In the genomic region with DNA sequence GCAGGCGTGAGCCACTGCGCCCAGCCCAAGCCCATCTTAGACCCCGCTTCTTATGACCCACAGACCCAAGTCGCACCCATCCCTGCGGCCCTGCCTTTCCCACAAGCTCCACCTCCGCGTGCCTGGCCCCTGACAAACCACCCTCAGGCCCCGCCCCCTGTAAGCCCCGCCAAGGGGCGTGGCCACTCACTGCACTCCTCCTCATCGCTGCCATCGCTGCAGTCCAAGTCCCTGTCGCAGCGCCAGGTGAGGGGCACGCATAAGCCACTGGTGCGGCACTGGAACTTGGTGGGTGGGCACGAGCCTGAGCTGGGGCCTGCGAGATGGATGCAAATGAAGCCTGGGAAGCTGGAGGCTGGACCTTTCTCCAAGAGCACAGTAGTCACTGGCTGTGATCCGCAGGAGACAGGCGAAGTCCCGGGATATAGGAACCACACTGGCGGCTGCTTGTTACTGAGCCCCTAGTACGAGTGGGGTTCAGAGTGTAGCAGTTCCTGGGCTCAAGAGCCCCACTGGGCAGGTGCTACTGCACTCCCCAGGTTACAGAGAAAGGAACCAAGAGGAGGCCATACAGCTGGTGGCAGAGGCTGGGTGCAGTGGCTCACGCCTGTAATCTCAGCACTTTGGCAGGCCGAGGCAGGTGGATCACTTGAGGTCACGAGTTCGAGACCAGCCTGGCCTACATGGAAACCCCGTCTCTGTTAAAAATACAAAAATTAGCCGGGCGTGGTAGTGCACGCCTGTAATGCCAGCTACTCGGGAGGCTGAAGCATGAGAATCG, we compare ENCODE assay signal across 10 cellular contexts. TPM values are rescaled to one million over a fixed set of nuclear protein-coding genes. Genes with fewer than 3 reads are reported as not detected.
DNase-seq lines count a peak whose midpoint lies in the region; ATAC-seq and TF ChIP-seq lines count a peak whose summit lies in the region.
"Had no signal": no experiment of that assay in that cellular context is flagged by ENCODE, and none has a peak within 500 bp of the region (broad histone marks: within the 10 kb centered on the region; RNA-seq: fewer than 3 reads in every experiment).

No MANE protein-coding gene starts in this region.

- in situ Hi-C loops in Caki2 (cut with HindIII; ENCODE audit: low pct_unique_long_range_greater_than_20kb, low sequenced_read_pairs), result no loop called here

- H3K9ac ChIP-seq in Loucy (ENCODE audit: low read depth, low read length, poor library complexity, severe bottlenecking) (peak overlapping the region; percentile 13), neural progenitor cell (no peak overlapping the region)

- no peaks in the 10 kb centered on the region for H3K9me3 Mint-ChIP-seq in neural progenitor cell

- H3K36me3 ChIP-seq in Loucy (ENCODE audit: insufficient read depth, low read length) (peaks cover 11% of the 10 kb centered on the region; the same call in 1 of the 2 replicates), adrenal gland (replicated peaks in 1 of 2) (no peaks in the 10 kb centered on the region), neural progenitor cell (no peaks in the 10 kb centered on the region)

- 79 to 83% (median 83%) methylated on average over 23 to 33 of the region's 33 CpGs for WGBS in adrenal gland, 4 donors

- H3K4me1 ChIP-seq in Loucy (ENCODE audit: insufficient read depth, low read length, poor library complexity, severe bottlenecking), result peaks cover 20% of the 10 kb centered on the region
- peaks cover 15 to 22% of the 10 kb centered on the region in 2 donors for H3K4me1 ChIP-seq in adrenal gland (replicated peaks in 1 of 2)
- peaks cover 13% of the 10 kb centered on the region for H3K4me1 ChIP-seq in neural progenitor cell

- H3K36me3 Mint-ChIP-seq in neural progenitor cell, result no peaks in the 10 kb centered on the region

- H3K4me3 Mint-ChIP-seq in neural progenitor cell, result peak overlapping the region; percentile 33

- no peak overlapping the region for H3K27ac ChIP-seq in adrenal gland
- no peak overlapping the region for H3K27ac ChIP-seq in neural progenitor cell

- H3K9me2 ChIP-seq in Loucy (replicated peaks; ENCODE audit: low read depth, low read length), result no peaks in the 10 kb centered on the region

- TF ChIP-seq POLR2A in adrenal gland (IDR thresholded peaks at IDR 0.05), result no peak

- peaks cover 12% of the 10 kb centered on the region for H3K27me3 Mint-ChIP-seq in neural progenitor cell (ENCODE audit: insufficient read depth, low read depth)

- H3F3A ChIP-seq in Loucy (ENCODE audit: low read depth), result no peaks in the 10 kb centered on the region
- peaks cover 21% of the 10 kb centered on the region for H3F3A ChIP-seq in neural progenitor cell (ENCODE audit: low read depth)

- no peak for TF ChIP-seq CTCF in Loucy (conservative IDR thresholded peaks at IDR 0.05; ENCODE audit: low read length)
- TF ChIP-seq CTCF in adrenal gland (IDR thresholded peaks at IDR 0.05), result no peak
- TF ChIP-seq CTCF in neural progenitor cell (IDR thresholded peaks at IDR 0.05), result no peak

- no peak overlapping the region for H3K4me3 ChIP-seq in Loucy (ENCODE audit: low read length, poor library complexity, severe bottlenecking)
- H3K4me3 ChIP-seq in adrenal gland, result no peak overlapping the region
- H3K4me3 ChIP-seq in neural progenitor cell, result no peak overlapping the region

- intact Hi-C loops in adrenal gland (cut with DNase I), result no loop called here

- H3K27me3 ChIP-seq in Loucy (ENCODE audit: insufficient read depth, low read length, poor library complexity, severe bottlenecking), result no peaks in the 10 kb centered on the region
- H3K27me3 ChIP-seq in adrenal gland, result no peaks in the 10 kb centered on the region
- H3K27me3 ChIP-seq in neural progenitor cell, result no peaks in the 10 kb centered on the region

- DNase-seq in Caki2 (ENCODE audit: low read depth) (peak; percentile 38), adrenal gland (peak in 6 of 7 donors; percentile 4 to 47 (median 22)), neural progenitor cell (ENCODE audit: low spot score) (peak; percentile 86), NCI-H2227 treated with DMSO at 0.1 percent for 48 hours (lab: John Stamatoyannopoulos, UW) (no peak)
- DNase-seq: IMR-90, PC-3 had no signal

- H3K79me2 ChIP-seq in Loucy (ENCODE audit: insufficient read depth, low read length), result peaks cover 51% of the 10 kb centered on the region
- H3K79me2 ChIP-seq in neural progenitor cell (ENCODE audit: low read depth), result peaks cover 12% of the 10 kb centered on the region

- peaks cover 24% of the 10 kb centered on the region for H3K4me1 Mint-ChIP-seq in neural progenitor cell

- peaks cover 8% of the 10 kb centered on the region for H4K20me1 ChIP-seq in Loucy (ENCODE audit: insufficient read depth, low read length, poor library complexity, severe bottlenecking)
- H4K20me1 ChIP-seq in neural progenitor cell (ENCODE audit: low read depth), result peaks cover 10% of the 10 kb centered on the region

- H3K27ac Mint-ChIP-seq in neural progenitor cell, result no peak overlapping the region

- H3K4me2 ChIP-seq in Loucy (ENCODE audit: low read depth, low read length, poor library complexity, severe bottlenecking) (peak overlapping the region; percentile 87), neural progenitor cell (peak overlapping the region; percentile 18)

- ATAC-seq in HG03442 (IDR thresholded peaks at IDR 0.05; ENCODE audit: unreplicated experiment), result no peak
- ATAC-seq in GM18502 (IDR thresholded peaks at IDR 0.05; ENCODE audit: poor library complexity, unreplicated experiment), result no peak
- no peak for ATAC-seq in HG02981 (IDR thresholded peaks at IDR 0.05; ENCODE audit: unreplicated experiment)
- ATAC-seq: PC-3 had no signal

- H2AFZ ChIP-seq in Loucy (ENCODE audit: low read length) (no peak overlapping the region), neural progenitor cell (replicated peaks) (no peak overlapping the region)

- H3K9me3 ChIP-seq in Loucy (ENCODE audit: insufficient read depth, low read depth, low read length) (no peaks in the 10 kb centered on the region), adrenal gland (replicated peaks in 1 of 3) (no peaks in the 10 kb centered on the region), neural progenitor cell (ENCODE audit: low read depth) (no peaks in the 10 kb centered on the region)

RNA-seq across cellular contexts. Expression of a gene that starts 3.1 kb away (rescaled TPM):
- total RNA-seq in Caki2 (2014; rRNA removed; shearing (Covaris generic); ENCODE audit: low replicate concordance), result 53.4 and 70.5 TPM in 2 replicates
- total RNA-seq in adrenal gland, result 100 to 1,000 TPM in 1 of 8 donors, 10 to 100 TPM in 7; 53.6 to 129 (median 68.2) TPM
- 10 to 100 TPM; 12.0 to 61.4 (median 34.1) TPM for polyA plus RNA-seq in adrenal gland
- 22.4 and 52.5 TPM in 2 replicates for total RNA-seq in neural progenitor cell (ENCODE audit: low replicate concordance)

RNA-seq across cellular contexts. Expression of a gene that starts 16.1 kb away (rescaled TPM):
- total RNA-seq in Caki2 (2014; rRNA removed; shearing (Covaris generic); ENCODE audit: low replicate concordance), result 29.0 and 45.1 TPM in 2 replicates
- total RNA-seq in adrenal gland (10 to 100 TPM in 7 of 8 donors, 1 to 10 TPM in 1; 5.3 to 84.5 (median 72.4) TPM), neural progenitor cell (ENCODE audit: low replicate concordance) (21.0 and 54.1 TPM in 2 replicates)
- polyA plus RNA-seq in adrenal gland, result 100 to 1,000 TPM; 140 to 502 (median 202) TPM

RNA-seq across cellular contexts. Expression of a gene that starts 16.3 kb away (rescaled TPM):
- 303 and 373 TPM in 2 replicates for total RNA-seq in Caki2 (2014; rRNA removed; shearing (Covaris generic); ENCODE audit: low replicate concordance)
- total RNA-seq in adrenal gland (1,000 to 10,000 TPM in 4 of 8 donors, 100 to 1,000 TPM in 4; 220 to 1,896 (median 903) TPM), neural progenitor cell (ENCODE audit: low replicate concordance) (296 and 550 TPM in 2 replicates)
- 1,000 to 10,000 TPM in 1 of 3 donors, 100 to 1,000 TPM in 2; 155 to 1,715 (median 649) TPM for polyA plus RNA-seq in adrenal gland

RNA-seq across cellular contexts. Expression of a gene that starts 38.0 kb away (rescaled TPM):
- 5.3 and 5.6 TPM in 2 replicates for total RNA-seq in Caki2 (2014; rRNA removed; shearing (Covaris generic); ENCODE audit: low replicate concordance)
- total RNA-seq in adrenal gland (10 to 100 TPM in 7 of 8 donors, 1 to 10 TPM in 1; 9.8 to 27.7 (median 18.4) TPM), neural progenitor cell (ENCODE audit: low replicate concordance) (1.9 TPM in 1 of 2 replicates, not detected in the other)
- 10 to 100 TPM in 2 of 3 donors, under 1 TPM in 1; 0.38 to 27.8 (median 23.6) TPM for polyA plus RNA-seq in adrenal gland
- total RNA-seq: IMR-90 had no signal

RNA-seq across cellular contexts. Expression of a gene that starts 58.9 kb away (rescaled TPM):
- 27.5 and 27.8 TPM in 2 replicates for total RNA-seq in Caki2 (2014; rRNA removed; shearing (Covaris generic); ENCODE audit: low replicate concordance)
- 100 to 1,000 TPM in 2 of 8 donors, 10 to 100 TPM in 5, 1 to 10 TPM in 1; 4.4 to 141 (median 27.1) TPM for total RNA-seq in adrenal gland
- 10 to 100 TPM in 2 of 3 donors, 1 to 10 TPM in 1; 4.9 to 54.0 (median 46.8) TPM for polyA plus RNA-seq in adrenal gland
- 1.9 TPM in 1 of 2 replicates, not detected in the other for total RNA-seq in neural progenitor cell (ENCODE audit: low replicate concordance)
